Comparison of ENCODE assay signal across 26 cellular contexts in genomic region chr2:118706844-118707243, GRCh38.
"Had no signal": no experiment of that assay in that cellular context is flagged by ENCODE, and none has a peak within 500 bp of the region (broad histone marks: within the 10 kb centered on the region; RNA-seq: fewer than 3 reads in every experiment).

No MANE protein-coding gene starts in this region.

- H3K4me3 ChIP-seq: colonic mucosa, coronary artery, dorsolateral prefrontal cortex, esophagus muscularis mucosa, esophagus squamous epithelium, gastrocnemius medialis, gastroesophageal sphincter, heart left ventricle, heart right ventricle had no signal

- H3K4me1 ChIP-seq: colonic mucosa, esophagus muscularis mucosa, esophagus squamous epithelium, foreskin keratinocyte, gastrocnemius medialis, gastroesophageal sphincter, heart left ventricle, heart right ventricle had no signal

- FAIRE-seq: colon, endometrium, endothelial cell of umbilical vein, frontal cortex had no signal

- H3K36me3 ChIP-seq: colonic mucosa, esophagus muscularis mucosa, esophagus squamous epithelium, gastrocnemius medialis, gastroesophageal sphincter, heart left ventricle, heart right ventricle had no signal

- DNase-seq: colonic mucosa; cortex of kidney; dermis blood vessel endothelial cell; dorsolateral prefrontal cortex; effector CD4-positive, alpha-beta T cell; effector CD8-positive, alpha-beta T cell; effector memory CD4-positive, alpha-beta T cell; effector memory CD8-positive, alpha-beta T cell; erythroblast; esophagus squamous epithelium; foreskin fibroblast; foreskin keratinocyte; foreskin melanocyte; gastrocnemius medialis; glutamatergic neuron; head of caudate nucleus; heart left ventricle; heart right ventricle had no signal

- ATAC-seq: effector memory CD8-positive, alpha-beta T cell; foreskin keratinocyte; gastrocnemius medialis; gastroesophageal sphincter; heart left ventricle; heart right ventricle had no signal

- H3K9me3 ChIP-seq: colonic mucosa, esophagus muscularis mucosa, esophagus squamous epithelium, gastrocnemius medialis, heart right ventricle had no signal

- H3K27ac ChIP-seq: colonic mucosa, coronary artery, dorsolateral prefrontal cortex, epithelial cell of prostate, esophagus muscularis mucosa, esophagus squamous epithelium, foreskin keratinocyte, gastrocnemius medialis, gastroesophageal sphincter, heart left ventricle, heart right ventricle had no signal

- H3K27me3 ChIP-seq: colonic mucosa, esophagus squamous epithelium, gastrocnemius medialis had no signal
